ENCODE assay signal across 20 cellular contexts in genomic region chr6:168627798-168628551, GRCh38.
"Had no signal": no experiment of that assay in that cellular context is flagged by ENCODE, and none has a peak within 500 bp of the region (broad histone marks: within the 10 kb centered on the region; RNA-seq: fewer than 3 reads in every experiment).

No MANE protein-coding gene starts in this region.

- H3K9ac ChIP-seq: parathyroid adenoma had no signal

- H3K4me1 ChIP-seq: gastrocnemius medialis, heart left ventricle, parathyroid adenoma, right atrium auricular region, spleen, suprapubic skin, transverse colon had no signal

- H3K9me3 ChIP-seq: gastrocnemius medialis, heart left ventricle, mucosa of descending colon, right atrium auricular region, suprapubic skin, transverse colon had no signal

- H3K27ac ChIP-seq: dorsolateral prefrontal cortex, gastrocnemius medialis, heart left ventricle, hepatocyte, parathyroid adenoma, right atrium auricular region, skin epidermis, spleen, suprapubic skin had no signal

- DNase-seq: dorsolateral prefrontal cortex; effector CD4-positive, alpha-beta T cell; foreskin fibroblast; gastrocnemius medialis; heart left ventricle; kidney; mucosa of descending colon; naive B cell; spleen; stimulated activated CD4-positive, alpha-beta T cell treated with anti-CD3 and anti-CD28 coated beads, Interleukin-4, amount 100 ng/mL, for 4 hours; stimulated activated naive CD8-positive, alpha-beta T cell treated with anti-CD3 and anti-CD28 coated beads, Interleukin-15, Interleukin-2, amounts not matched to agents 100 U/mL and 50 U/mL, for 24 hours; transverse colon had no signal

- ATAC-seq: gastrocnemius medialis; left lobe of liver; mucosa of descending colon; stimulated activated memory B cell treated with anti-CD40 and anti-IgM and Interleukin-4, amounts not matched to agents 10 μg/mL and 1 μg/mL and 100 μg/mL, for 72 hours; stimulated activated naive CD8-positive, alpha-beta T cell treated with anti-CD3 and anti-CD28 coated beads, Interleukin-15, Interleukin-2, amounts not matched to agents 100 U/mL and 50 U/mL, for 24 hours had no signal

- H3K36me3 ChIP-seq: gastrocnemius medialis, right atrium auricular region, spleen, suprapubic skin, transverse colon had no signal

- H3K27me3 ChIP-seq: gastrocnemius medialis, heart left ventricle, hepatocyte, right atrium auricular region, suprapubic skin, transverse colon had no signal

- H3K4me2 ChIP-seq: hepatocyte had no signal

- H2AFZ ChIP-seq: hepatocyte, parathyroid adenoma had no signal

- H3K4me3 ChIP-seq: dorsolateral prefrontal cortex, gastrocnemius medialis, heart left ventricle, hepatocyte, lung, mucosa of descending colon, right atrium auricular region, skin epidermis, spleen, suprapubic skin, transverse colon had no signal
